1 cellular context compared by ENCODE assay signal in genomic region chr1:14806772-14807171, GRCh38.
A peak's percentile ranks its signal among the peaks of the same experiment; 100 is the strongest.
TF ChIP-seq lines count a peak whose summit lies in the region.

No MANE protein-coding gene starts in this region.

TF ChIP-seq in K562, 482 proteins besides CTCF, POLR2A, EP300 and RAD21 (continued from another document and continues in another):
- peak; percentile 99 for TF ChIP-seq TRIM28 (IDR thresholded peaks at IDR 0.05)
- no peak for TF ChIP-seq ZNF518B (CRISPR knock-in tag; IDR thresholded peaks at IDR 0.05)
- no peak for TF ChIP-seq ZNF589 (CRISPR knock-in tag; IDR thresholded peaks at IDR 0.05; ENCODE audit: low read depth)
- TF ChIP-seq ZNF407 (IDR thresholded peaks at IDR 0.05; ENCODE audit: low read depth): no peak
- TF ChIP-seq ETV6 (IDR thresholded peaks at IDR 0.05; ENCODE audit: borderline replicate concordance in 1 of 2, low read depth in 2 of 2, low read length in 1 of 2): no peak
- TF ChIP-seq ETV6 (CRISPR knock-in tag; IDR thresholded peaks at IDR 0.05; ENCODE audit: borderline replicate concordance): no peak
- TF ChIP-seq DDX20 (tag; IDR thresholded peaks at IDR 0.05; ENCODE audit: low read depth): no peak
- no peak for TF ChIP-seq ZNF717 (CRISPR knock-in tag; IDR thresholded peaks at IDR 0.05)
- TF ChIP-seq BRCA1 (IDR thresholded peaks at IDR 0.05): no peak
- no peak for TF ChIP-seq BRCA1 (CRISPR knock-in tag; IDR thresholded peaks at IDR 0.05)
- TF ChIP-seq CLOCK (CRISPR knock-in tag; IDR thresholded peaks at IDR 0.05; ENCODE audit: borderline replicate concordance): no peak
- TF ChIP-seq NCOR1 (IDR thresholded peaks at IDR 0.05): no peak
- no peak for TF ChIP-seq SMAD2 (IDR thresholded peaks at IDR 0.05; ENCODE audit: low read depth, low read length)
- no peak for TF ChIP-seq SMARCE1 (IDR thresholded peaks at IDR 0.05)
- TF ChIP-seq BRD4 (IDR thresholded peaks at IDR 0.05): no peak
- TF ChIP-seq ZMIZ1 (IDR thresholded peaks at IDR 0.05; ENCODE audit: low read depth in 2 of 2, low read length in 2 of 2): no peak
- TF ChIP-seq REST (CRISPR knock-in tag; IDR thresholded peaks at IDR 0.05; ENCODE audit: low read depth): no peak
- TF ChIP-seq CBX5 (IDR thresholded peaks at IDR 0.05; ENCODE audit: borderline replicate concordance, low read depth): peak; percentile 98
- TF ChIP-seq ZBTB11 (CRISPR knock-in tag; IDR thresholded peaks at IDR 0.05): no peak
- TF ChIP-seq TGIF2 (CRISPR knock-in tag; IDR thresholded peaks at IDR 0.05): no peak
- no peak for TF ChIP-seq E2F6 (IDR thresholded peaks at IDR 0.05; ENCODE audit: borderline replicate concordance in 1 of 2, extremely low read depth in 1 of 2, insufficient read depth in 1 of 2, insufficient read length in 1 of 2, low read depth in 1 of 2, low read length in 1 of 2, poor library complexity in 1 of 2, severe bottlenecking in 1 of 2)
- no peak for TF ChIP-seq HDGF (IDR thresholded peaks at IDR 0.05)
- TF ChIP-seq MAFF (IDR thresholded peaks at IDR 0.05; ENCODE audit: low read length): no peak
- TF ChIP-seq CBX1 (IDR thresholded peaks at IDR 0.05; ENCODE audit: low read depth): peak; percentile 91; the same call in 1 of the 2 replicates
- no peak for TF ChIP-seq MTF1 (CRISPR knock-in tag; IDR thresholded peaks at IDR 0.05; ENCODE audit: borderline replicate concordance)
- no peak for TF ChIP-seq RFX5 (IDR thresholded peaks at IDR 0.05; ENCODE audit: low read depth, low read length)
